In the genomic region with DNA sequence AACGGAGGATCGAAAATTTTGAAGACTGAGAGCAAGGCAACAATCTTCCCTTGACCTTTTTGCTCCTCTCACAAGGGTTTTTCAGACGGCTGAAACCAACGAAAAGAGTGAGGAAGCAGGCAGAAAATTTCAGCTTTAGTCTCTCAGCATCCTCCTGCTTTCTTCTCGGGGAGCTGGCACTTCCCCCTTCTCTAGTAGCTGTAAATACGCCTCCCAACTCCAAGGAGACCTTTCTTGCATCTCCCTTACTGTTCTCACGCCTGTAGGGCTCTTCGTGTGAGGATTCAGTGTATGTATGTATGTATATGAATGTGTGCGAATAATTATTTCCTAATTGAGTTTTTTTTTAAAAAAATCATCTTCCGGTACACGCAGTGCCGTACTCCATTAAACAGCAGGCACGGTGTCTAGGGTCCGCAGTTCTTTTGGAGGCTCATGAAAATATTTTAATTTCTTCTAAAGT, we compare ENCODE assay signal across 8 cellular contexts.
A peak's percentile ranks its signal among the peaks of the same experiment; 100 is the strongest.
DNase-seq lines count a peak whose midpoint lies in the region; ATAC-seq and FAIRE-seq lines count a peak whose summit lies in the region.

No MANE protein-coding gene starts in this region.

- peak overlapping the region; percentile 98 for H3K27ac Mint-ChIP-seq in activated T-cell treated with anti-CD3 and anti-CD28 coated beads, Interleukin-2, amount 50 U/mL, for 24 hours
- H3K27ac Mint-ChIP-seq in central memory CD8-positive, alpha-beta T cell (ENCODE audit: low read depth), result peak overlapping the region; percentile 92

- peaks cover 13% of the 10 kb centered on the region for H3K36me3 Mint-ChIP-seq in activated T-cell treated with anti-CD3 and anti-CD28 coated beads, Interleukin-2, amount 50 U/mL, for 24 hours (ENCODE audit: low read depth)
- peaks cover 25% of the 10 kb centered on the region for H3K36me3 Mint-ChIP-seq in central memory CD8-positive, alpha-beta T cell (ENCODE audit: insufficient read depth)

- peak overlapping the region; percentile 96 for H3K27ac ChIP-seq in stomach smooth muscle (ENCODE audit: low read length)

- no peaks in the 10 kb centered on the region for H3K9me3 Mint-ChIP-seq in activated T-cell treated with anti-CD3 and anti-CD28 coated beads, Interleukin-2, amount 50 U/mL, for 24 hours
- H3K9me3 Mint-ChIP-seq in central memory CD8-positive, alpha-beta T cell, result no peaks in the 10 kb centered on the region

- FAIRE-seq in RCC 7860 (lab: Jason Lieb, UNC), result no peak

- peaks cover 51% of the 10 kb centered on the region for H3K4me1 Mint-ChIP-seq in activated T-cell treated with anti-CD3 and anti-CD28 coated beads, Interleukin-2, amount 50 U/mL, for 24 hours (ENCODE audit: low read depth)
- peaks cover 44% of the 10 kb centered on the region for H3K4me1 Mint-ChIP-seq in central memory CD8-positive, alpha-beta T cell

- ATAC-seq in HG03097 (IDR thresholded peaks at IDR 0.05; ENCODE audit: low FRiP score, unreplicated experiment), result peak; percentile 21
- peak; percentile 55 for ATAC-seq in central memory CD8-positive, alpha-beta T cell (replicated peaks; ENCODE audit: extremely low read depth, poor library complexity, severe bottlenecking)

- H3K4me3 Mint-ChIP-seq in activated T-cell treated with anti-CD3 and anti-CD28 coated beads, Interleukin-2, amount 50 U/mL, for 24 hours, result peak overlapping the region; percentile 95
- peak overlapping the region; percentile 73 for H3K4me3 Mint-ChIP-seq in central memory CD8-positive, alpha-beta T cell

- H3K9ac ChIP-seq in stomach smooth muscle (ENCODE audit: low read length in 2 of 2), result peak overlapping the region; percentile 94 to 98

- H3K27me3 ChIP-seq in stomach smooth muscle (ENCODE audit: control insufficient read depth in 1 of 2, insufficient read depth in 2 of 2, low read length in 2 of 2), result no peaks in the 10 kb centered on the region

- peaks cover 9% of the 10 kb centered on the region for H3K4me1 ChIP-seq in stomach smooth muscle (ENCODE audit: control insufficient read depth, insufficient read depth, low read length)

- DNase-seq in activated T-cell treated with anti-CD3 and anti-CD28 coated beads, Interleukin-2, amount 50 U/mL, for 24 hours, result no peak
- DNase-seq in activated T-cell treated with anti-CD3 and anti-CD28 coated beads for 4 hours (no peak), RCC 7860 (ENCODE audit: low spot score) (peak; percentile 29), left kidney (ENCODE audit: low read depth, low spot score) (peak; percentile 73), T-helper 9 cell (no peak)
- DNase-seq in central memory CD8-positive, alpha-beta T cell (ENCODE audit: low spot score in 2 of 2), result peak in 1 of 2 donors; percentile 43

- H3K27me3 Mint-ChIP-seq in activated T-cell treated with anti-CD3 and anti-CD28 coated beads, Interleukin-2, amount 50 U/mL, for 24 hours, result no peaks in the 10 kb centered on the region
- no peaks in the 10 kb centered on the region for H3K27me3 Mint-ChIP-seq in central memory CD8-positive, alpha-beta T cell

- peak overlapping the region; percentile 78 to 86 for H3K4me3 ChIP-seq in stomach smooth muscle (ENCODE audit: low read length in 2 of 2)

- H3K36me3 ChIP-seq in stomach smooth muscle (ENCODE audit: control insufficient read depth in 2 of 2, insufficient read depth in 2 of 2, low read length in 2 of 2), result no peaks in the 10 kb centered on the region

- no peaks in the 10 kb centered on the region for H3K9me3 ChIP-seq in stomach smooth muscle (ENCODE audit: control insufficient read depth in 2 of 2, low read length in 2 of 2)

Comparison
In these comparisons a context has a peak if more than half of its experiments do, and no peak if none do; other contexts are left out.
1. DNase-seq: peak in RCC 7860 (single experiment) and left kidney (single experiment); none in activated T-cell treated with anti-CD3 and anti-CD28 coated beads, Interleukin-2, amount 50 U/mL, for 24 hours (single experiment), activated T-cell treated with anti-CD3 and anti-CD28 coated beads for 4 hours (single experiment) and T-helper 9 cell (single experiment).